Comparison of ENCODE assay signal across 30 cellular contexts in genomic region chr5:97498657-97499056, GRCh38.
"Had no signal": no experiment of that assay in that cellular context is flagged by ENCODE, and none has a peak within 500 bp of the region (broad histone marks: within the 10 kb centered on the region; RNA-seq: fewer than 3 reads in every experiment).

No MANE protein-coding gene starts in this region.

- H3K4me1 ChIP-seq: ascending aorta had no signal

- H3K9me3 ChIP-seq: ascending aorta had no signal

- DNase-seq: activated B cell treated with CpG ODN at 0.5 μM for 24 hours; activated CD4-positive, alpha-beta memory T cell treated with anti-CD3 and anti-CD28 coated beads for 36 hours; activated CD4-positive, alpha-beta T cell treated with anti-CD3 and anti-CD28 coated beads for 4 hours; activated CD4-positive, alpha-beta T cell treated with anti-CD3 and anti-CD28 coated beads, Interleukin-2, amount 10 ng/mL, durations not matched to agents 24 days and 14 days; activated CD4-positive, alpha-beta T cell treated with anti-CD3 and anti-CD28 coated beads, Interleukin-2, amount 50 U/mL, for 1 hour; activated CD4-positive, alpha-beta T cell treated with anti-CD3 and anti-CD28 coated beads, Interleukin-2, amount 50 U/mL, for 4 hours; activated CD4-positive, CD25-positive, alpha-beta regulatory T cell treated with anti-CD3 and anti-CD28 coated beads, Interleukin-2, amount 50 U/mL, for 72 hours; activated CD8-positive, alpha-beta memory T cell treated with anti-CD3 and anti-CD28 coated beads, Interleukin-2, amount 10 ng/mL, durations not matched to agents 7 days and 5 days; activated CD8-positive, alpha-beta memory T cell treated with anti-CD3 and anti-CD28 coated beads, Interleukin-2, amount 50 U/mL, for 48 hours; activated CD8-positive, alpha-beta T cell treated with anti-CD3 and anti-CD28 coated beads for 36 hours; activated effector memory CD4-positive, alpha-beta T cell treated with Interleukin-2 at 50 U/mL for 16 hours; activated gamma-delta T cell; activated naive CD4-positive, alpha-beta T cell treated with anti-CD3 and anti-CD28 coated beads, Interleukin-2, amount 10 ng/mL, durations not matched to agents 7 days and 5 days; activated naive CD4-positive, alpha-beta T cell treated with Interleukin-2 at 50 U/mL for 16 hours; activated naive CD8-positive, alpha-beta T cell treated with anti-CD3 and anti-CD28 coated beads, Interleukin-2, amount 10 ng/mL, durations not matched to agents 7 days and 5 days; activated naive CD8-positive, alpha-beta T cell treated with anti-CD3 and anti-CD28 coated beads, Interleukin-2, amount 50 U/mL, for 24 hours; activated T-cell treated with anti-CD3 and anti-CD28 coated beads, Interleukin-2, amount 50 U/mL, for 24 hours; activated T-cell treated with anti-CD3 and anti-CD28 coated beads, Interleukin-2, amount 50 U/mL, for 48 hours; amygdala; anterior cingulate cortex; central memory CD4-positive, alpha-beta T cell; SW 1271; T-helper 1 cell; T-helper 2 cell; T-helper 9 cell had no signal

- H3K4me3 ChIP-seq: ascending aorta, cardiac muscle cell had no signal

- H3K27me3 ChIP-seq: ascending aorta, cardiac muscle cell had no signal

- H3K36me3 ChIP-seq: ascending aorta, cardiac muscle cell had no signal

- FAIRE-seq: bronchial epithelial cell, TTC549 had no signal

- H3K27ac ChIP-seq: ascending aorta, cardiac muscle cell, VCaP had no signal

- ATAC-seq: activated CD8-positive, alpha-beta memory T cell treated with anti-CD3 and anti-CD28 coated beads, Interleukin-2, amount 10 ng/mL, durations not matched to agents 7 days and 5 days; activated CD8-positive, alpha-beta T cell treated with anti-CD3 and anti-CD28 coated beads for 36 hours; activated naive CD8-positive, alpha-beta T cell treated with anti-CD3 and anti-CD28 coated beads, Interleukin-2, amount 50 U/mL, for 24 hours had no signal
